Comparison of ENCODE assay signal across 21 cellular contexts in genomic region chrX:100673397-100673953, GRCh38. TPM values are rescaled to one million over a fixed set of nuclear protein-coding genes. Genes with fewer than 3 reads are reported as not detected.
DNase-seq lines count a peak whose midpoint lies in the region; FAIRE-seq and TF ChIP-seq lines count a peak whose summit lies in the region.
"Had no signal": no experiment of that assay in that cellular context is flagged by ENCODE, and none has a peak within 500 bp of the region (broad histone marks: within the 10 kb centered on the region; RNA-seq: fewer than 3 reads in every experiment).

No MANE protein-coding gene starts in this region.

- H3K4me3 ChIP-seq in astrocyte (ENCODE audit: insufficient read depth, low read depth, low read length) (no peak overlapping the region), fibroblast of mammary gland (ENCODE audit: control insufficient read depth, low read depth, low read length) (no peak overlapping the region), small intestine (ENCODE audit: low read depth in 1 of 2, low read length in 2 of 2) (no peak overlapping the region)
- H3K4me3 ChIP-seq: body of pancreas, heart left ventricle, tibial nerve had no signal

- H3K27ac ChIP-seq in astrocyte (ENCODE audit: low read depth, low read length) (peak overlapping the region; percentile 42), small intestine (ENCODE audit: low read depth in 1 of 2, low read length in 1 of 2) (no peak overlapping the region)
- H3K27ac ChIP-seq: body of pancreas, heart left ventricle, tibial nerve had no signal

- no peaks in the 10 kb centered on the region for H3K27me3 Mint-ChIP-seq in astrocyte (ENCODE audit: low read depth, unreplicated experiment)

- H3K9ac ChIP-seq in astrocyte (ENCODE audit: low read length): peak overlapping the region; percentile 41

- H3K9me3 ChIP-seq in astrocyte (ENCODE audit: insufficient read depth, low read depth, low read length) (no peaks in the 10 kb centered on the region), small intestine (ENCODE audit: control insufficient read depth, low read depth) (no peaks in the 10 kb centered on the region)
- H3K9me3 ChIP-seq: body of pancreas, heart left ventricle, tibial nerve had no signal

- no peak overlapping the region for H3K27ac Mint-ChIP-seq in astrocyte (ENCODE audit: unreplicated experiment)

- FAIRE-seq in astrocyte (lab: Jason Lieb, UNC) (peak; percentile 86), small intestine (lab: Jason Lieb, UNC) (no peak)
- FAIRE-seq: G401.6, GM18507 had no signal

- peaks cover 8% of the 10 kb centered on the region for H3K36me3 Mint-ChIP-seq in astrocyte (ENCODE audit: low read depth, unreplicated experiment)

- no peak overlapping the region for H3K4me3 Mint-ChIP-seq in astrocyte (ENCODE audit: unreplicated experiment)

- no peaks in the 10 kb centered on the region for H4K20me1 ChIP-seq in astrocyte (ENCODE audit: insufficient read depth, low read length)

- H3K79me2 ChIP-seq in astrocyte (ENCODE audit: insufficient read depth, low read length): no peaks in the 10 kb centered on the region

- H2AFZ ChIP-seq in astrocyte (ENCODE audit: low read depth, low read length): no peak overlapping the region

- WGBS in small intestine, 3 donors: 40 to 63% (median 61%) methylated on average over 3 of the region's 3 CpGs

- no peak for TF ChIP-seq CTCF in astrocyte (IDR thresholded peaks at IDR 0.05; ENCODE audit: insufficient read depth, low read depth, low read length)
- no peak for TF ChIP-seq CTCF in fibroblast of mammary gland (conservative IDR thresholded peaks at IDR 0.05; ENCODE audit: control insufficient read depth, insufficient read depth, low read depth, low read length)

- H3K27me3 ChIP-seq in astrocyte (ENCODE audit: insufficient read depth, low read length): no peaks in the 10 kb centered on the region
- H3K27me3 ChIP-seq in small intestine (ENCODE audit: control insufficient read depth in 2 of 2, insufficient read depth in 2 of 2, low read length in 2 of 2): no peaks in the 10 kb centered on the region
- H3K27me3 ChIP-seq: body of pancreas had no signal

- H3K36me3 ChIP-seq in astrocyte (ENCODE audit: insufficient read depth, low read length) (peaks cover 4% of the 10 kb centered on the region), small intestine (ENCODE audit: control insufficient read depth in 2 of 2, insufficient read depth in 2 of 2, low read length in 2 of 2) (no peaks in the 10 kb centered on the region)
- H3K36me3 ChIP-seq: heart left ventricle, tibial nerve had no signal

- peaks cover 1% of the 10 kb centered on the region for H3K4me1 Mint-ChIP-seq in astrocyte (ENCODE audit: low read depth, unreplicated experiment)

- peak; percentile 42 for DNase-seq in GM03348 (ENCODE audit: low spot score)
- DNase-seq in astrocyte (ENCODE audit: low read depth): peak; percentile 77
- peak; percentile 90 for DNase-seq in fibroblast of mammary gland (ENCODE audit: low read depth)
- DNase-seq in small intestine: peak; percentile 3
- DNase-seq in activated effector memory CD4-positive, alpha-beta T cell treated with Interleukin-2 at 50 U/mL for 16 hours: no peak
- DNase-seq in GDM1 (lab: John Stamatoyannopoulos, UW): no peak
- no peak for DNase-seq in NCI-H774 (lab: John Stamatoyannopoulos, UW)
- no peak for DNase-seq in stimulated activated naive CD4-positive, alpha-beta T cell (lab: John Stamatoyannopoulos, UW)
- DNase-seq: activated CD8-positive, alpha-beta memory T cell treated with anti-CD3 and anti-CD28 coated beads for 24 hours; activated effector memory CD4-positive, alpha-beta T cell treated with anti-CD3 and anti-CD28 coated beads, Interleukin-2, amount 50 U/mL, for 16 hours; body of pancreas; effector CD8-positive, alpha-beta T cell; GOT3; heart left ventricle; Kasumi-1; NCI-H510A; stimulated activated CD4-positive, alpha-beta T cell treated with anti-CD3 and anti-CD28 coated beads, Interleukin-2, amount 100 ng/mL, for 48 hours had no signal

- H3K9me3 Mint-ChIP-seq in astrocyte (ENCODE audit: unreplicated experiment): no peaks in the 10 kb centered on the region

- H3K4me2 ChIP-seq in astrocyte (ENCODE audit: low read length): peak overlapping the region; percentile 22

- H3K4me1 ChIP-seq in astrocyte (ENCODE audit: insufficient read depth, low read length): peaks cover 13% of the 10 kb centered on the region
- H3K4me1 ChIP-seq in small intestine (ENCODE audit: control insufficient read depth in 2 of 2, insufficient read depth in 1 of 2, low read depth in 1 of 2, low read length in 1 of 2): no peaks in the 10 kb centered on the region
- H3K4me1 ChIP-seq: body of pancreas, tibial nerve had no signal

RNA-seq across cellular contexts. Expression of gene SRPX2, which starts 29.5 kb away (rescaled TPM):
- 39.3 and 50.1 TPM in 2 replicates for total RNA-seq in astrocyte
- 1 to 10 TPM in 1 of 3 donors, under 1 TPM in 1, not detected in 1; 0.54 to 5.5 TPM for polyA plus RNA-seq in small intestine
- total RNA-seq: OCI-LY7 had no signal

RNA-seq across cellular contexts. Expression of gene TSPAN6, which starts 36.9 kb away (rescaled TPM):
- 49.7 and 51.2 TPM in 2 replicates for total RNA-seq in astrocyte
- 10 to 100 TPM in 1 of 3 donors, 1 to 10 TPM in 2; 8.1 to 26.4 (median 9.8) TPM for polyA plus RNA-seq in small intestine
- total RNA-seq: OCI-LY7 had no signal

RNA-seq across cellular contexts. Expression of gene SYTL4, which starts 58.4 kb away (rescaled TPM):
- total RNA-seq in astrocyte: 3.3 and 4.1 TPM in 2 replicates
- polyA plus RNA-seq in small intestine: 1 to 10 TPM; 3.8 to 6.2 (median 4.6) TPM
- total RNA-seq: OCI-LY7 had no signal

Comparison
In these comparisons a context has a peak if more than half of its experiments do, and no peak if none do; other contexts are left out.
1. DNase-seq: peak in GM03348 (single experiment), astrocyte (single experiment), fibroblast of mammary gland (single experiment) and small intestine (single experiment); none in activated effector memory CD4-positive, alpha-beta T cell treated with Interleukin-2 at 50 U/mL for 16 hours (single experiment), GDM1 (single experiment), NCI-H774 (single experiment) and stimulated activated naive CD4-positive, alpha-beta T cell (0 of 6).